In the genomic region with DNA sequence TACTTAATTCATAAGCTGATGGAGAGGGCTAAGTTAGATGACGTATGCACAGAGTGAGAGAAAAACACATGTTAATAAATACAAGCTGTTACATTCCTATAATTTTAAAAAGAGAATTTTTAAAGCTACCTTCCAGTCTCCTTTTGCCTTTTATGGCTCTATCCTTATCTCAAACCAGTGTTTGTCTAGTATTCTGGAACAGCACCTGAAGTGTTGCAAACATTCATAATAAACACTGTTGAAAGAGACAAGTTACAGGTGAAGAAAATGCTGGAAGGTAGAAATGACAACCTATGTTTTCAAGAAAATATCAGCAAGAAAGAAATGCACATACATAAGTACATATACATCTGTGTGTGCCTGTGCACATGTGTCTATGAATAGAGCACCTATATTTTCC, we compare ENCODE assay signal across 16 cellular contexts.
DNase-seq lines count a peak whose midpoint lies in the region; ATAC-seq, FAIRE-seq and TF ChIP-seq lines count a peak whose summit lies in the region.
"Had no signal": no experiment of that assay in that cellular context is flagged by ENCODE, and none has a peak within 500 bp of the region (broad histone marks: within the 10 kb centered on the region; RNA-seq: fewer than 3 reads in every experiment).

No MANE protein-coding gene starts in this region.

- H3K9me3 ChIP-seq in body of pancreas (no peaks in the 10 kb centered on the region), small intestine (ENCODE audit: control insufficient read depth, low read depth) (no peaks in the 10 kb centered on the region)
- H3K9me3 ChIP-seq: A549, HAP-1 had no signal

- H3K27ac Mint-ChIP-seq in osteocyte (ENCODE audit: unreplicated experiment): peak overlapping the region; percentile 75
- H3K27ac Mint-ChIP-seq: CD4-positive, alpha-beta memory T cell had no signal

- H3K9me3 Mint-ChIP-seq in osteocyte (ENCODE audit: unreplicated experiment): no peaks in the 10 kb centered on the region

- H3K27ac ChIP-seq in body of pancreas: peak overlapping the region in 2 of 4 donors; percentile 32 to 59
- H3K27ac ChIP-seq in small intestine (ENCODE audit: low read depth in 1 of 2, low read length in 1 of 2): no peak overlapping the region
- H3K27ac ChIP-seq: A549, C4-2B, GM23248 had no signal

- no peaks in the 10 kb centered on the region for H3K36me3 Mint-ChIP-seq in osteocyte (ENCODE audit: unreplicated experiment)
- H3K36me3 Mint-ChIP-seq: CD4-positive, alpha-beta memory T cell had no signal

- H3K27me3 Mint-ChIP-seq in osteocyte (ENCODE audit: unreplicated experiment): no peaks in the 10 kb centered on the region
- H3K27me3 Mint-ChIP-seq: CD4-positive, alpha-beta memory T cell had no signal

- FAIRE-seq in small intestine (lab: Jason Lieb, UNC): no peak
- FAIRE-seq: A549, GM12878 had no signal

- TF ChIP-seq CTCF in body of pancreas (IDR thresholded peaks at IDR 0.05) (no peak), osteocyte (IDR thresholded peaks at IDR 0.05) (no peak)

- peaks cover 19% of the 10 kb centered on the region for H3K4me1 ChIP-seq in body of pancreas
- H3K4me1 ChIP-seq in small intestine (ENCODE audit: control insufficient read depth in 2 of 2, insufficient read depth in 1 of 2, low read depth in 1 of 2, low read length in 1 of 2): no peaks in the 10 kb centered on the region
- H3K4me1 ChIP-seq: A549, HAP-1 had no signal

- peak; percentile 15 for ATAC-seq in body of pancreas
- ATAC-seq in GM21786 (IDR thresholded peaks at IDR 0.05; ENCODE audit: unreplicated experiment): no peak
- ATAC-seq: A549 had no signal

- peaks cover 18% of the 10 kb centered on the region for H3K4me1 Mint-ChIP-seq in osteocyte (ENCODE audit: unreplicated experiment)
- H3K4me1 Mint-ChIP-seq: CD4-positive, alpha-beta memory T cell had no signal

- no peaks in the 10 kb centered on the region for H3K36me3 ChIP-seq in body of pancreas (replicated peaks in 1 of 2; ENCODE audit: insufficient read depth in 1 of 2, low read depth in 2 of 2)
- no peaks in the 10 kb centered on the region for H3K36me3 ChIP-seq in small intestine (ENCODE audit: control insufficient read depth in 2 of 2, insufficient read depth in 2 of 2, low read length in 2 of 2)
- H3K36me3 ChIP-seq: HAP-1 had no signal

- intact Hi-C loops in body of pancreas (cut with DNase I): no loop called here

- H3K4me3 Mint-ChIP-seq in osteocyte (ENCODE audit: unreplicated experiment): no peak overlapping the region
- H3K4me3 Mint-ChIP-seq: CD4-positive, alpha-beta memory T cell had no signal

- DNase-seq in DMS53 treated with DMSO at 0.1 percent for 48 hours (lab: John Stamatoyannopoulos, UW; ENCODE audit: unreplicated experiment) (peak; percentile 67), body of pancreas (no peak), osteocyte (ENCODE audit: extremely low spot score, unreplicated experiment) (no peak), RKO (ENCODE audit: low spot score) (no peak), small intestine (no peak)
- no peak for DNase-seq in central memory CD4-positive, alpha-beta T cell
- DNase-seq: AML-193; CD4-positive, alpha-beta memory T cell; DND-41; EL; GM23248 had no signal

- 28 to 52% methylated on average over 1 of the region's 1 CpG for WGBS in body of pancreas, 2 donors
- WGBS in small intestine, 3 donors: 59 to 68% (median 60%) methylated on average over 1 of the region's 1 CpG

- H3K27me3 ChIP-seq in body of pancreas (no peaks in the 10 kb centered on the region), small intestine (ENCODE audit: control insufficient read depth in 2 of 2, insufficient read depth in 2 of 2, low read length in 2 of 2) (no peaks in the 10 kb centered on the region)

- no peak overlapping the region for H3K4me3 ChIP-seq in body of pancreas
- H3K4me3 ChIP-seq in small intestine (ENCODE audit: low read depth in 1 of 2, low read length in 2 of 2): no peak overlapping the region
- H3K4me3 ChIP-seq: A549, GM23248, HAP-1 had no signal

- TF ChIP-seq POLR2A in body of pancreas (IDR thresholded peaks at IDR 0.05): no peak
